In genomic region chr1:146282807-146283526, GRCh38 we compare ENCODE assay signal across 8 cellular contexts.
DNase-seq lines count a peak whose midpoint lies in the region; ATAC-seq lines count a peak whose summit lies in the region.
"Not testable (repeated sequence)": the region's sequence is repeated elsewhere in the genome, so short reads cannot be mapped to it uniquely, and the experiment has no call there.

No MANE protein-coding gene starts in this region.

- not testable (repeated sequence) for H3K27ac Mint-ChIP-seq in activated naive CD8-positive, alpha-beta T cell treated with anti-CD3 and anti-CD28 coated beads, Interleukin-2, amount 50 U/mL, for 24 hours; stimulated activated naive B cell treated with anti-CD40 and anti-IgM and Interleukin-4, amounts not matched to agents 10 μg/mL and 1 μg/mL and 100 μg/mL, for 72 hours

- not testable (repeated sequence) for H3K4me3 Mint-ChIP-seq in activated naive CD8-positive, alpha-beta T cell treated with anti-CD3 and anti-CD28 coated beads, Interleukin-2, amount 50 U/mL, for 24 hours; stimulated activated naive B cell treated with anti-CD40 and anti-IgM and Interleukin-4, amounts not matched to agents 10 μg/mL and 1 μg/mL and 100 μg/mL, for 72 hours

- ATAC-seq in GM18511 (IDR thresholded peaks at IDR 0.05; ENCODE audit: unreplicated experiment) (peak; percentile 79), GM19351 (IDR thresholded peaks at IDR 0.05; ENCODE audit: unreplicated experiment) (peak; percentile 80), GM21526 (IDR thresholded peaks at IDR 0.05; ENCODE audit: low FRiP score, unreplicated experiment) (peak; percentile 74), HG02763 (IDR thresholded peaks at IDR 0.05; ENCODE audit: unreplicated experiment) (peak; percentile 62), HG03108 (IDR thresholded peaks at IDR 0.05; ENCODE audit: unreplicated experiment) (peak; percentile 46), HG03558 (IDR thresholded peaks at IDR 0.05; ENCODE audit: extremely low read depth, unreplicated experiment) (peak; percentile 61)
- peak; percentile 76 for ATAC-seq in activated naive CD8-positive, alpha-beta T cell treated with anti-CD3 and anti-CD28 coated beads, Interleukin-2, amount 50 U/mL, for 24 hours
- peak; percentile 77 for ATAC-seq in stimulated activated naive B cell treated with anti-CD40 and anti-IgM and Interleukin-4, amounts not matched to agents 10 μg/mL and 1 μg/mL and 100 μg/mL, for 72 hours (replicated peaks)

- not testable (repeated sequence) for H3K4me1 Mint-ChIP-seq in activated naive CD8-positive, alpha-beta T cell treated with anti-CD3 and anti-CD28 coated beads, Interleukin-2, amount 50 U/mL, for 24 hours; stimulated activated naive B cell treated with anti-CD40 and anti-IgM and Interleukin-4, amounts not matched to agents 10 μg/mL and 1 μg/mL and 100 μg/mL, for 72 hours

- not testable (repeated sequence) for H3K9me3 Mint-ChIP-seq in activated naive CD8-positive, alpha-beta T cell treated with anti-CD3 and anti-CD28 coated beads, Interleukin-2, amount 50 U/mL, for 24 hours; stimulated activated naive B cell treated with anti-CD40 and anti-IgM and Interleukin-4, amounts not matched to agents 10 μg/mL and 1 μg/mL and 100 μg/mL, for 72 hours

- DNase-seq in activated naive CD8-positive, alpha-beta T cell treated with anti-CD3 and anti-CD28 coated beads, Interleukin-2, amount 50 U/mL, for 24 hours; stimulated activated naive B cell treated with anti-CD40 and anti-IgM and Interleukin-4, amounts not matched to agents 10 μg/mL and 1 μg/mL and 100 μg/mL, for 72 hours: not testable (repeated sequence)

- H3K36me3 Mint-ChIP-seq in activated naive CD8-positive, alpha-beta T cell treated with anti-CD3 and anti-CD28 coated beads, Interleukin-2, amount 50 U/mL, for 24 hours (ENCODE audit: low read depth); stimulated activated naive B cell treated with anti-CD40 and anti-IgM and Interleukin-4, amounts not matched to agents 10 μg/mL and 1 μg/mL and 100 μg/mL, for 72 hours: not testable (repeated sequence)

- not testable (repeated sequence) for H3K27me3 Mint-ChIP-seq in activated naive CD8-positive, alpha-beta T cell treated with anti-CD3 and anti-CD28 coated beads, Interleukin-2, amount 50 U/mL, for 24 hours; stimulated activated naive B cell treated with anti-CD40 and anti-IgM and Interleukin-4, amounts not matched to agents 10 μg/mL and 1 μg/mL and 100 μg/mL, for 72 hours
